ENCODE assay signal across 8 cellular contexts in genomic region chr11:66258473-66258893, GRCh38. TPM values are rescaled to one million over a fixed set of nuclear protein-coding genes. Genes with fewer than 3 reads are reported as not detected.
DNase-seq lines count a peak whose midpoint lies in the region; ATAC-seq and TF ChIP-seq lines count a peak whose summit lies in the region.

No MANE protein-coding gene starts in this region.

- no peaks in the 10 kb centered on the region for H3K36me3 ChIP-seq in smooth muscle cell (ENCODE audit: low read depth)

- no peak overlapping the region for H2AK5ac ChIP-seq in H9 (ENCODE audit: insufficient read length, low read length)

- H3K79me2 ChIP-seq in H9 (ENCODE audit: insufficient read depth, low read length) (no peaks in the 10 kb centered on the region), smooth muscle cell (ENCODE audit: low read depth) (peaks cover 8% of the 10 kb centered on the region)

- H4K91ac ChIP-seq in H9 (ENCODE audit: insufficient read length, low read depth, low read length), result no peak overlapping the region

- H3K4me3 ChIP-seq in right cardiac atrium (ENCODE audit: low read length), result peak overlapping the region; percentile 88
- H3K4me3 ChIP-seq in smooth muscle cell, result peak overlapping the region; percentile 87

- H3K9me3 Mint-ChIP-seq in H9 (peaks cover 0 to 2% of the 10 kb centered on the region in 2 experiments; a peak in 1 of 5 replicates), activated B cell treated with CpG ODN at 0.5 μM for 24 hours (no peaks in the 10 kb centered on the region)

- H3K9me3 ChIP-seq in H9 (ENCODE audit: control insufficient read depth, low read depth, low read length) (no peaks in the 10 kb centered on the region), right cardiac atrium (ENCODE audit: control insufficient read depth, low read length) (no peaks in the 10 kb centered on the region), smooth muscle cell (replicated peaks; ENCODE audit: low read depth) (no peaks in the 10 kb centered on the region)

- peak overlapping the region; percentile 90 for H3K4me2 ChIP-seq in H9 (ENCODE audit: insufficient read depth, insufficient read length, low read length)
- H3K4me2 ChIP-seq in smooth muscle cell, result peak overlapping the region; percentile 96

- no peaks in the 10 kb centered on the region for H3K27me3 ChIP-seq in H9 (ENCODE audit: insufficient read depth, low read length)
- H3K27me3 ChIP-seq in right cardiac atrium (ENCODE audit: control insufficient read depth, insufficient read depth), result no peaks in the 10 kb centered on the region
- H3K27me3 ChIP-seq in smooth muscle cell (ENCODE audit: low read depth), result no peaks in the 10 kb centered on the region

- intact Hi-C loops in activated B cell treated with CpG ODN at 0.5 μM for 24 hours (cut with micrococcal nuclease) (loop anchor here (1.0 kb wide), 3 partner anchors 24 to 188 kb away; partner anchors contain the start of gene PACS1), right cardiac atrium (cut with DNase I) (no loop called here)

- CTCF ChIA-PET in activated B cell treated with CpG ODN at 0.5 μM for 24 hours (lab: Charles Lee), result no interaction called here

- H3K27ac Mint-ChIP-seq in H9 (peak overlapping the region in 1 of 3 experiments; percentile 68; a peak in 1 of 7 replicates), activated B cell treated with CpG ODN at 0.5 μM for 24 hours (peak overlapping the region; percentile 96)

- H4K5ac ChIP-seq in H9 (ENCODE audit: insufficient read length, low read depth, low read length), result no peak overlapping the region

- H3K36me3 Mint-ChIP-seq in H9 (ENCODE audit: insufficient read depth in 1 of 3, low read depth in 3 of 3) (peaks cover 13 to 46% (median 46%) of the 10 kb centered on the region in 3 experiments), activated B cell treated with CpG ODN at 0.5 μM for 24 hours (ENCODE audit: low read depth) (peaks cover 40% of the 10 kb centered on the region)

- no peak overlapping the region for H3K4ac ChIP-seq in H9 (ENCODE audit: low read depth, low read length)

- no peak for DNase-seq in H9
- DNase-seq in activated B cell treated with CpG ODN at 0.5 μM for 24 hours, result no peak
- DNase-seq in right cardiac atrium, result no peak
- DNase-seq in smooth muscle cell (lab: John Stamatoyannopoulos, UW; ENCODE audit: unreplicated experiment), result no peak
- no peak for DNase-seq in iPS-NIHi11 (ENCODE audit: low spot score)
- no peak for DNase-seq in EL
- DNase-seq in NCI-H2029 treated with DMSO at 0.1 percent for 48 hours (lab: John Stamatoyannopoulos, UW), result no peak

- H3K56ac ChIP-seq in H9 (ENCODE audit: insufficient read length, low read depth, low read length), result no peak overlapping the region

- H3T11ph ChIP-seq in H9 (ENCODE audit: low read length), result no peak overlapping the region

- H3K79me1 ChIP-seq in H9 (ENCODE audit: insufficient read depth, low read depth, low read length, poor library complexity, severe bottlenecking), result no peaks in the 10 kb centered on the region

- no CpG with 5 or more reads among the region's 28 CpGs for WGBS in H9 (ENCODE audit: extremely low coverage, insufficient read length, low lambda C conversion rate)
- 6% methylated on average over 28 of the region's 28 CpGs for WGBS in right cardiac atrium
- 7% methylated on average over 28 of the region's 28 CpGs for WGBS in smooth muscle cell (ENCODE audit: low lambda C conversion rate)

- H3K4me1 ChIP-seq in H9 (ENCODE audit: insufficient read depth, low read length) (no peaks in the 10 kb centered on the region), right cardiac atrium (ENCODE audit: control insufficient read depth, insufficient read depth, low read length) (peaks cover 6% of the 10 kb centered on the region), smooth muscle cell (ENCODE audit: low read depth) (peaks cover 7% of the 10 kb centered on the region)

- peak overlapping the region; percentile 16; the same call in 1 of the 2 replicates for H3K14ac ChIP-seq in H9 (ENCODE audit: insufficient read depth, low read length)

- no peak; the same call in 2 of the 3 replicates for TF ChIP-seq CTCF in H9 (conservative IDR thresholded peaks at IDR 0.05)
- no peak for TF ChIP-seq CTCF in activated B cell treated with CpG ODN at 0.5 μM for 24 hours (IDR thresholded peaks at IDR 0.05)
- TF ChIP-seq CTCF in smooth muscle cell (IDR thresholded peaks at IDR 0.05; ENCODE audit: borderline replicate concordance, insufficient read depth, poor library complexity, severe bottlenecking), result no peak

- POLR2A ChIA-PET in activated B cell treated with CpG ODN at 0.5 μM for 24 hours (lab: Charles Lee), result interaction anchor here (0.5 to 1.0 kb wide), 2 partner anchors 21 to 30 kb away, joined by 3 to 7 read pairs; partner anchors contain the start of gene YIF1A

- H2BK120ac ChIP-seq in H9 (ENCODE audit: low read depth, low read length, poor library complexity, severe bottlenecking), result no peak overlapping the region

- peak overlapping the region; percentile 84 to 94 for H3K4me3 Mint-ChIP-seq in H9
- peak overlapping the region; percentile 96 for H3K4me3 Mint-ChIP-seq in activated B cell treated with CpG ODN at 0.5 μM for 24 hours

- no peak overlapping the region for H2BK5ac ChIP-seq in H9 (ENCODE audit: insufficient read length, low read length)

- H3K23me2 ChIP-seq in H9 (ENCODE audit: insufficient read length, low read depth, low read length, poor library complexity, severe bottlenecking), result peaks cover 8% of the 10 kb centered on the region

- H4K8ac ChIP-seq in H9 (replicated peaks; ENCODE audit: insufficient read length, low read depth, low read length), result no peak overlapping the region

- H3K27ac ChIP-seq in H9 (ENCODE audit: insufficient read length, low read depth, low read length) (no peak overlapping the region), right cardiac atrium (ENCODE audit: low read length) (no peak overlapping the region), smooth muscle cell (ENCODE audit: low read depth) (no peak overlapping the region)

- H2AFZ ChIP-seq in H9 (ENCODE audit: low read length) (no peak overlapping the region), smooth muscle cell (ENCODE audit: low read depth) (no peak overlapping the region)

- no peaks in the 10 kb centered on the region for H3F3A ChIP-seq in smooth muscle cell (ENCODE audit: low read depth)

- H2BK12ac ChIP-seq in H9 (ENCODE audit: insufficient read length, low read depth, low read length), result no peak overlapping the region

- no peak overlapping the region for H3K18ac ChIP-seq in H9 (ENCODE audit: insufficient read length, low read depth, low read length)

- H2BK20ac ChIP-seq in H9 (ENCODE audit: low read depth, low read length, poor library complexity, severe bottlenecking), result no peak overlapping the region

- H3K23ac ChIP-seq in H9 (ENCODE audit: insufficient read length, low read depth, low read length), result no peak overlapping the region

- peaks cover 18 to 19% of the 10 kb centered on the region in 2 experiments for H3K4me1 Mint-ChIP-seq in H9
- H3K4me1 Mint-ChIP-seq in activated B cell treated with CpG ODN at 0.5 μM for 24 hours, result peaks cover 23% of the 10 kb centered on the region

- no peaks in the 10 kb centered on the region for H4K20me1 ChIP-seq in H9 (ENCODE audit: control insufficient read depth, insufficient read depth, insufficient read length)
- peaks cover 26% of the 10 kb centered on the region for H4K20me1 ChIP-seq in smooth muscle cell (ENCODE audit: low read depth)

- H3K9ac ChIP-seq in H9 (ENCODE audit: extremely low read depth, insufficient read length, low read length) (peak overlapping the region; percentile 55), smooth muscle cell (ENCODE audit: low read depth) (peak overlapping the region; percentile 64)

- no peak for ATAC-seq in activated B cell treated with CpG ODN at 0.5 μM for 24 hours (ENCODE audit: low read depth)
- peak in 1 of 2 donors; percentile 1 for ATAC-seq in right cardiac atrium
- ATAC-seq in GM19324 (IDR thresholded peaks at IDR 0.05; ENCODE audit: low FRiP score, unreplicated experiment), result no peak

- peaks cover 3% of the 10 kb centered on the region; the same call in 1 of the 2 replicates for H3K27me3 Mint-ChIP-seq in H9 (ENCODE audit: low read depth)
- no peaks in the 10 kb centered on the region for H3K27me3 Mint-ChIP-seq in activated B cell treated with CpG ODN at 0.5 μM for 24 hours

- H2BK15ac ChIP-seq in H9 (ENCODE audit: low read depth, low read length), result no peak overlapping the region

RNA-seq across cellular contexts. Expression of gene KLC2, which starts 1.0 kb away (rescaled TPM):
- total RNA-seq in H9 (2021) (56.7 and 59.7 TPM in 2 replicates), activated B cell treated with CpG ODN at 0.5 μM for 24 hours (37.0 and 45.6 TPM in 2 replicates), right cardiac atrium (10 to 100 TPM; 27.8 to 33.4 (median 30.6) TPM), smooth muscle cell (8.9 and 11.5 TPM in 2 replicates)
- polyA plus RNA-seq in right cardiac atrium (34.7 TPM), smooth muscle cell (29.3 and 38.6 TPM in 2 replicates)

RNA-seq across cellular contexts. Expression of gene RAB1B, which starts 10.0 kb away (rescaled TPM):
- 118 and 122 TPM in 2 replicates for total RNA-seq in H9 (2021)
- 115 and 118 TPM in 2 replicates for total RNA-seq in activated B cell treated with CpG ODN at 0.5 μM for 24 hours
- total RNA-seq in right cardiac atrium, result 100 to 1,000 TPM; 114 to 129 (median 125) TPM
- polyA plus RNA-seq in right cardiac atrium, result 170 TPM
- total RNA-seq in smooth muscle cell, result 53.3 and 57.7 TPM in 2 replicates
- 20.9 and 23.3 TPM in 2 replicates for polyA plus RNA-seq in smooth muscle cell

RNA-seq across cellular contexts. Expression of gene CNIH2, which starts 19.5 kb away (rescaled TPM):
- total RNA-seq in H9 (2021), result 11.8 and 12.0 TPM in 2 replicates
- 0.93 and 1.0 TPM in 2 replicates for total RNA-seq in activated B cell treated with CpG ODN at 0.5 μM for 24 hours
- under 1 TPM in 2 of 4 donors, not detected in 2; 0.25 to 0.47 TPM for total RNA-seq in right cardiac atrium
- 0.23 TPM for polyA plus RNA-seq in right cardiac atrium
- 5.1 and 12.2 TPM in 2 replicates for total RNA-seq in smooth muscle cell
- 13.7 and 17.0 TPM in 2 replicates for polyA plus RNA-seq in smooth muscle cell

RNA-seq across cellular contexts. Expression of gene YIF1A, which starts 30.5 kb away (rescaled TPM):
- 64.3 and 71.6 TPM in 2 replicates for total RNA-seq in H9 (2021)
- total RNA-seq in activated B cell treated with CpG ODN at 0.5 μM for 24 hours, result 53.4 and 62.6 TPM in 2 replicates
- 10 to 100 TPM; 48.0 to 65.3 (median 50.5) TPM for total RNA-seq in right cardiac atrium
- polyA plus RNA-seq in right cardiac atrium, result 56.1 TPM
- total RNA-seq in smooth muscle cell, result 110 and 195 TPM in 2 replicates
- 320 and 365 TPM in 2 replicates for polyA plus RNA-seq in smooth muscle cell

RNA-seq across cellular contexts. Expression of gene TMEM151A, which starts 33.2 kb away (rescaled TPM):
- total RNA-seq in H9 (2021) (1.2 and 1.4 TPM in 2 replicates), activated B cell treated with CpG ODN at 0.5 μM for 24 hours (not detected in 2 replicates), right cardiac atrium (under 1 TPM; 0.20 to 0.31 (median 0.26) TPM), smooth muscle cell (0.18 TPM in 1 of 2 replicates, not detected in the other)
- polyA plus RNA-seq in right cardiac atrium (0.45 TPM), smooth muscle cell (0.13 and 0.64 TPM in 2 replicates)
